15 cellular contexts compared by ENCODE assay signal in genomic region chr11:126058090-126058489, GRCh38.
"Had no signal": no experiment of that assay in that cellular context is flagged by ENCODE, and none has a peak within 500 bp of the region (broad histone marks: within the 10 kb centered on the region; RNA-seq: fewer than 3 reads in every experiment).

No MANE protein-coding gene starts in this region.

- H3K36me3 ChIP-seq: neutrophil, right atrium auricular region, tibial artery had no signal

- H3K4me3 Mint-ChIP-seq: activated naive CD4-positive, alpha-beta T cell treated with anti-CD3 and anti-CD28 coated beads, Interleukin-2, amount 50 U/mL, for 24 hours; activated T-helper 17 cell treated with anti-CD3 and anti-CD28 coated beads, Interleukin-2, amount 50 U/mL, for 72 hours; central memory CD8-positive, alpha-beta T cell; stimulated activated naive CD8-positive, alpha-beta T cell treated with anti-CD3 and anti-CD28 coated beads, Interleukin-15, Interleukin-2, amounts not matched to agents 100 ng/mL and 50 ng/mL, for 24 hours had no signal

- H3K4me3 ChIP-seq: body of pancreas, mucosa of descending colon, right atrium auricular region, tibial artery had no signal

- H3K27ac Mint-ChIP-seq: activated naive CD4-positive, alpha-beta T cell treated with anti-CD3 and anti-CD28 coated beads, Interleukin-2, amount 50 U/mL, for 24 hours; activated T-helper 17 cell treated with anti-CD3 and anti-CD28 coated beads, Interleukin-2, amount 50 U/mL, for 72 hours; stimulated activated naive CD8-positive, alpha-beta T cell treated with anti-CD3 and anti-CD28 coated beads, Interleukin-15, Interleukin-2, amounts not matched to agents 100 ng/mL and 50 ng/mL, for 24 hours had no signal

- H3K36me3 Mint-ChIP-seq: activated naive CD4-positive, alpha-beta T cell treated with anti-CD3 and anti-CD28 coated beads, Interleukin-2, amount 50 U/mL, for 24 hours had no signal

- H3K27me3 ChIP-seq: body of pancreas, right atrium auricular region, tibial artery had no signal

- H3K9me3 ChIP-seq: body of pancreas, mucosa of descending colon, neutrophil, right atrium auricular region, tibial artery had no signal

- ATAC-seq: activated T-helper 17 cell treated with anti-CD3 and anti-CD28 coated beads, Interleukin-2, amount 50 U/mL, for 72 hours; body of pancreas; mucosa of descending colon; Right ventricle myocardium inferior; SK-N-SH treated with all-trans-retinoic acid at 6 μM for 48 hours had no signal

- H3K9me3 Mint-ChIP-seq: activated naive CD4-positive, alpha-beta T cell treated with anti-CD3 and anti-CD28 coated beads, Interleukin-2, amount 50 U/mL, for 24 hours; activated T-helper 17 cell treated with anti-CD3 and anti-CD28 coated beads, Interleukin-2, amount 50 U/mL, for 72 hours; central memory CD8-positive, alpha-beta T cell; stimulated activated naive CD8-positive, alpha-beta T cell treated with anti-CD3 and anti-CD28 coated beads, Interleukin-15, Interleukin-2, amounts not matched to agents 100 ng/mL and 50 ng/mL, for 24 hours had no signal

- DNase-seq: activated CD4-positive, alpha-beta T cell treated with anti-CD3 and anti-CD28 coated beads for 48 hours; amniotic stem cell; body of pancreas; mucosa of descending colon; stimulated activated CD4-positive, alpha-beta T cell treated with anti-CD3 and anti-CD28 coated beads, Interleukin-2, amount 100 ng/mL, for 48 hours; stimulated activated CD8-positive, alpha-beta memory T cell treated with anti-CD3 and anti-CD28 coated beads, Interleukin-4, amount 100 ng/mL, for 48 hours; tibial artery had no signal

- H3K27ac ChIP-seq: body of pancreas, neutrophil, tibial artery had no signal
